Comparison of ENCODE assay signal across 9 cellular contexts in the genomic region with DNA sequence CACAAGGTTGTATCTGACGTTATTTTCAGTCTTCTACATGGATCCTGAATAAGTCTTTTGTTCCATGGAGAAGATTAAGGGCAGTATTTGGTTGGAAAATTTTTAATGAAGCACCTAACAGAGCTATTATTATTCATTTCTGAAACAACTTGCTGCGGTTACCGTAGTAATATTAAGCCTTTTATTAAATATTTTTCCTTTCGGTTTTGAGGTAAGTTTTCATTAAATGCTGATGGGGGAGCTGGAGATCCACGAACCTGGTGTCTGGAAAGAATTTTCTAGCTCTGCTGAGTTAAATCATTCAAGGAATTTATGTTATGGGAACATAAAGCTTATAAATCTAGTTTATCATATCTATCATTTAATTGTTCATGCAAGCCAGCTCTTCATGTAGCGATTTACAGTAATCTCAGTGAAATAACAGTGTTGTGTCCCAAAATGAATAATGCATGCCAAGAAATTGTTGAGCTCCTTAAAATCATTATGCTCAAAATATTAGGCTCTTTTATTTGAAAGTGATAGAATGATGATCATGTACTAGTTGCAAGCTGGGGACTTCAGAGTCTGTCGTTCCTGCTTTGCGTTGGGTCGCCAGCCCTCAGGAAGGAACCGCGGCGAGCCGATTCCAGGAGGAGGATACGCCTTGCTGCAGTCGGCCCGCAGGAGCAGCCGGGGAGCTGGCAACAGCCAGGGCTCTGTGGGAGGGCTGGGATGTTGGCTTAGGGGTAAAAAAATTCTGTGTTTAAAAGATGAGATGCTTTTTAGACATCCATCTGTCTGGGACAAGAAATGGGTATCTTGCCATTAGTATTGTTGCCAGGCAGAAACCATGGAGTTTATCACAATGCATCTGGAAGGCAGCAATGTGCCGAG.
DNase-seq lines count a peak whose midpoint lies in the region; ATAC-seq and TF ChIP-seq lines count a peak whose summit lies in the region.
"Had no signal": no experiment of that assay in that cellular context is flagged by ENCODE, and none has a peak within 500 bp of the region (broad histone marks: within the 10 kb centered on the region; RNA-seq: fewer than 3 reads in every experiment).

No MANE protein-coding gene starts in this region.

- H3K27me3 ChIP-seq in right lobe of liver (no peaks in the 10 kb centered on the region), thyroid gland (no peaks in the 10 kb centered on the region)

- WGBS in right lobe of liver (ENCODE audit: insufficient coverage, low coverage, low lambda C conversion rate, missing lambda C conversion rate), result 73% methylated on average over 17 of the region's 18 CpGs
- 62 to 76% methylated on average over 18 of the region's 18 CpGs for WGBS in thyroid gland, 2 donors

- H3K9me3 ChIP-seq in right lobe of liver (no peaks in the 10 kb centered on the region), thyroid gland (no peaks in the 10 kb centered on the region)

- TF ChIP-seq CTCF in right lobe of liver (IDR thresholded peaks at IDR 0.05) (peak; percentile 24 to 43 (median 40)), thyroid gland (IDR thresholded peaks at IDR 0.05) (peak in 4 of 6 experiments; percentile 28 to 51 (median 46))

- H3K4me1 ChIP-seq in right lobe of liver, result no peaks in the 10 kb centered on the region
- H3K4me1 ChIP-seq in thyroid gland, result peaks cover 0 to 4% of the 10 kb centered on the region in 2 donors

- H3K36me3 ChIP-seq in right lobe of liver (peaks cover 0 to 3% (median 0%) of the 10 kb centered on the region in 4 donors), thyroid gland (no peaks in the 10 kb centered on the region)

- intact Hi-C loops in right lobe of liver (cut with DNase I), result loop anchor here in 1 of 2 donors (10.0 kb wide), 1 partner anchor 209 kb away; no protein-coding TSS in a partner anchor
- intact Hi-C loops in thyroid gland (cut with DNase I), result no loop called here

- no peak for TF ChIP-seq POLR2A in right lobe of liver (IDR thresholded peaks at IDR 0.05)
- no peak for TF ChIP-seq POLR2A in thyroid gland (IDR thresholded peaks at IDR 0.05)

- H3K27ac ChIP-seq in right lobe of liver (no peak overlapping the region), thyroid gland (no peak overlapping the region)

- peak in 2 of 4 donors; percentile 13 to 36 for ATAC-seq in right lobe of liver
- no peak for ATAC-seq in GM21423 (IDR thresholded peaks at IDR 0.05; ENCODE audit: unreplicated experiment)

- H3K4me3 ChIP-seq in right lobe of liver, result no peak overlapping the region
- H3K4me3 ChIP-seq in thyroid gland (replicated peaks in 1 of 3), result no peak overlapping the region

- DNase-seq in NCI-H1694 treated with DMSO at 0.1 percent for 48 hours (lab: John Stamatoyannopoulos, UW) (peak; percentile 67), dermis microvascular lymphatic vessel endothelial cell (ENCODE audit: low read depth in 2 of 2) (peak; percentile 42 to 56), right lobe of liver (no peak), thyroid gland (no peak), NCI-H1436 treated with DMSO at 0.1 percent for 48 hours (lab: John Stamatoyannopoulos, UW) (no peak), NCI-H226 (no peak)
- DNase-seq: activated naive CD8-positive, alpha-beta T cell treated with anti-CD3 and anti-CD28 coated beads for 36 hours; T-helper 1 cell had no signal

Comparison
In these comparisons a context has a peak if more than half of its experiments do, and no peak if none do; other contexts are left out.
1. DNase-seq: peak in NCI-H1694 treated with DMSO at 0.1 percent for 48 hours (single experiment) and dermis microvascular lymphatic vessel endothelial cell (2 of 2); none in right lobe of liver (0 of 3), thyroid gland (0 of 2), NCI-H1436 treated with DMSO at 0.1 percent for 48 hours (single experiment) and NCI-H226 (single experiment).